8 cellular contexts compared by ENCODE assay signal in genomic region chr20:35615667-35616464, GRCh38. TPM values are rescaled to one million over a fixed set of nuclear protein-coding genes. Genes with fewer than 3 reads are reported as not detected.
DNase-seq lines count a peak whose midpoint lies in the region; ATAC-seq, FAIRE-seq and TF ChIP-seq lines count a peak whose summit lies in the region.

A gene with protein sequence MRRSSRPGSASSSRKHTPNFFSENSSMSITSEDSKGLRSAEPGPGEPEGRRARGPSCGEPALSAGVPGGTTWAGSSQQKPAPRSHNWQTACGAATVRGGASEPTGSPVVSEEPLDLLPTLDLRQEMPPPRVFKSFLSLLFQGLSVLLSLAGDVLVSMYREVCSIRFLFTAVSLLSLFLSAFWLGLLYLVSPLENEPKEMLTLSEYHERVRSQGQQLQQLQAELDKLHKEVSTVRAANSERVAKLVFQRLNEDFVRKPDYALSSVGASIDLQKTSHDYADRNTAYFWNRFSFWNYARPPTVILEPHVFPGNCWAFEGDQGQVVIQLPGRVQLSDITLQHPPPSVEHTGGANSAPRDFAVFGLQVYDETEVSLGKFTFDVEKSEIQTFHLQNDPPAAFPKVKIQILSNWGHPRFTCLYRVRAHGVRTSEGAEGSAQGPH (plus strand): TSS chr20:35615829. CDS start chr20:35616004, 175 bp downstream.

- no peaks in the 10 kb centered on the region for H3K36me3 Mint-ChIP-seq in WTC11

- H3K4me3 Mint-ChIP-seq in WTC11: peak within 1 kb of the TSS; percentile 89

- FAIRE-seq in bronchial epithelial cell (lab: Jason Lieb, UNC): no peak

- H3K27me3 ChIP-seq in bronchial epithelial cell (ENCODE audit: control insufficient read depth, insufficient read depth, low read length): no peaks in the 10 kb centered on the region

- H3K9me3 Mint-ChIP-seq in WTC11: no peaks in the 10 kb centered on the region

- H3K36me3 ChIP-seq in bronchial epithelial cell (ENCODE audit: control insufficient read depth, insufficient read depth, low read length): no peaks in the 10 kb centered on the region

- TF ChIP-seq CTCF in WTC11 (IDR thresholded peaks at IDR 0.05) (no peak), bronchial epithelial cell (IDR thresholded peaks at IDR 0.05; ENCODE audit: insufficient read depth, low read length, severe bottlenecking) (no peak)

- ATAC-seq in HG03060 (IDR thresholded peaks at IDR 0.05; ENCODE audit: low read depth, unreplicated experiment) (peak; percentile 79), WTC11 (peak; percentile 87)

- CTCF ChIA-PET in WTC11 (lab: Charles Lee): interaction anchor here (0.6 to 6.7 kb wide), 16 partner anchors 8 to 377 kb away, joined by 3 to 62 read pairs (median 4); partner anchors contain the start of genes CEP250, ERGIC3 and SCAND1

- H3K4me3 ChIP-seq in bronchial epithelial cell (ENCODE audit: low read depth, low read length): peak within 1 kb of the TSS; percentile 51

- POLR2A ChIA-PET in WTC11 (lab: Charles Lee): interaction anchor here (0.5 to 3.0 kb wide), 14 partner anchors 9 to 703 kb away, joined by 3 to 10 read pairs (median 4); partner anchors contain the start of genes CEP250, ERGIC3, NFS1 and RBM39

- peaks cover 33% of the 10 kb centered on the region for H3K27me3 Mint-ChIP-seq in WTC11 (ENCODE audit: low read depth)

- H3K27ac Mint-ChIP-seq in WTC11: peak within 1 kb of the TSS; percentile 99

- peaks cover 15% of the 10 kb centered on the region for H3K4me1 Mint-ChIP-seq in WTC11

- DNase-seq in NCI-H1436 (lab: John Stamatoyannopoulos, UW): peak; percentile 100
- no peak for DNase-seq in NCI-H1436 treated with DMSO at 0.1 percent for 48 hours (lab: John Stamatoyannopoulos, UW)
- peak; percentile 100 for DNase-seq in NCI-H2196 treated with DMSO at 0.1 percent for 48 hours (lab: John Stamatoyannopoulos, UW; ENCODE audit: unreplicated experiment)
- peak; percentile 100 for DNase-seq in WTC11 (ENCODE audit: low spot score)
- no peak for DNase-seq in bronchial epithelial cell (ENCODE audit: low read depth)
- peak; percentile 99 for DNase-seq in iris pigment epithelial cell (ENCODE audit: low read depth)
- peak; percentile 99 to 100 for DNase-seq in stimulated activated CD4-positive, alpha-beta T cell treated with anti-CD3 and anti-CD28 coated beads, Interleukin-12 subunit alpha, Interleukin-12 subunit beta, amount 100 ng/mL, for 24 hours (ENCODE audit: low read depth in 2 of 2)

TF ChIP-seq in WTC11, 78 proteins besides CTCF, POLR2A, EP300 and RAD21 (continues in another document):
- no peak for TF ChIP-seq ZNF396 (CRISPR knock-in tag; IDR thresholded peaks at IDR 0.05; ENCODE audit: borderline replicate concordance)
- TF ChIP-seq TCF7 (CRISPR knock-in tag; IDR thresholded peaks at IDR 0.05; ENCODE audit: low read depth): 0 out of 2 replicates have a peak, but pooled peaks have one; percentile 21
- TF ChIP-seq, protein P1, sequence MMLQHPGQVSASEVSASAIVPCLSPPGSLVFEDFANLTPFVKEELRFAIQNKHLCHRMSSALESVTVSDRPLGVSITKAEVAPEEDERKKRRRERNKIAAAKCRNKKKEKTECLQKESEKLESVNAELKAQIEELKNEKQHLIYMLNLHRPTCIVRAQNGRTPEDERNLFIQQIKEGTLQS (CRISPR knock-in tag; conservative IDR thresholded peaks at IDR 0.05): no peak
- TF ChIP-seq, protein P2, sequence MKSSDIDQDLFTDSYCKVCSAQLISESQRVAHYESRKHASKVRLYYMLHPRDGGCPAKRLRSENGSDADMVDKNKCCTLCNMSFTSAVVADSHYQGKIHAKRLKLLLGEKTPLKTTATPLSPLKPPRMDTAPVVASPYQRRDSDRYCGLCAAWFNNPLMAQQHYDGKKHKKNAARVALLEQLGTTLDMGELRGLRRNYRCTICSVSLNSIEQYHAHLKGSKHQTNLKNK (CRISPR knock-in tag; IDR thresholded peaks at IDR 0.05): no peak
- 0 out of 2 replicates have a peak, but pooled peaks have one; percentile 55 for TF ChIP-seq ETV6 (CRISPR knock-in tag; IDR thresholded peaks at IDR 0.05)
- TF ChIP-seq ZNF317 (CRISPR knock-in tag; IDR thresholded peaks at IDR 0.05; ENCODE audit: borderline replicate concordance, low read depth): no peak
- no peak for TF ChIP-seq SOX15 (CRISPR knock-in tag; IDR thresholded peaks at IDR 0.05)
- TF ChIP-seq PREB (CRISPR knock-in tag; IDR thresholded peaks at IDR 0.05; ENCODE audit: borderline replicate concordance): peak; percentile 87; the same call in 1 of the 2 replicates
- TF ChIP-seq, protein P3, sequence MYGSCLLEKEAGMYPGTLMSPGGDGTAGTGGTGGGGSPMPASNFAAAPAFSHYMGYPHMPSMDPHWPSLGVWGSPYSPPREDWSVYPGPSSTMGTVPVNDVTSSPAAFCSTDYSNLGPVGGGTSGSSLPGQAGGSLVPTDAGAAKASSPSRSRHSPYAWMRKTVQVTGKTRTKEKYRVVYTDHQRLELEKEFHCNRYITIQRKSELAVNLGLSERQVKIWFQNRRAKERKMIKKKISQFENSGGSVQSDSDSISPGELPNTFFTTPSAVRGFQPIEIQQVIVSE (CRISPR knock-in tag; IDR thresholded peaks at IDR 0.05; ENCODE audit: borderline replicate concordance): no peak
- TF ChIP-seq HMGXB4 (CRISPR knock-in tag; IDR thresholded peaks at IDR 0.05): no peak
- TF ChIP-seq, protein P4, sequence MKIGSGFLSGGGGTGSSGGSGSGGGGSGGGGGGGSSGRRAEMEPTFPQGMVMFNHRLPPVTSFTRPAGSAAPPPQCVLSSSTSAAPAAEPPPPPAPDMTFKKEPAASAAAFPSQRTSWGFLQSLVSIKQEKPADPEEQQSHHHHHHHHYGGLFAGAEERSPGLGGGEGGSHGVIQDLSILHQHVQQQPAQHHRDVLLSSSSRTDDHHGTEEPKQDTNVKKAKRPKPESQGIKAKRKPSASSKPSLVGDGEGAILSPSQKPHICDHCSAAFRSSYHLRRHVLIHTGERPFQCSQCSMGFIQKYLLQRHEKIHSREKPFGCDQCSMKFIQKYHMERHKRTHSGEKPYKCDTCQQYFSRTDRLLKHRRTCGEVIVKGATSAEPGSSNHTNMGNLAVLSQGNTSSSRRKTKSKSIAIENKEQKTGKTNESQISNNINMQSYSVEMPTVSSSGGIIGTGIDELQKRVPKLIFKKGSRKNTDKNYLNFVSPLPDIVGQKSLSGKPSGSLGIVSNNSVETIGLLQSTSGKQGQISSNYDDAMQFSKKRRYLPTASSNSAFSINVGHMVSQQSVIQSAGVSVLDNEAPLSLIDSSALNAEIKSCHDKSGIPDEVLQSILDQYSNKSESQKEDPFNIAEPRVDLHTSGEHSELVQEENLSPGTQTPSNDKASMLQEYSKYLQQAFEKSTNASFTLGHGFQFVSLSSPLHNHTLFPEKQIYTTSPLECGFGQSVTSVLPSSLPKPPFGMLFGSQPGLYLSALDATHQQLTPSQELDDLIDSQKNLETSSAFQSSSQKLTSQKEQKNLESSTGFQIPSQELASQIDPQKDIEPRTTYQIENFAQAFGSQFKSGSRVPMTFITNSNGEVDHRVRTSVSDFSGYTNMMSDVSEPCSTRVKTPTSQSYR (CRISPR knock-in tag; IDR thresholded peaks at IDR 0.05): peak; percentile 57; the same call in 1 of the 2 replicates
- TF ChIP-seq ZNF138 (CRISPR knock-in tag; conservative IDR thresholded peaks at IDR 0.05): no peak
- TF ChIP-seq EMX1 (CRISPR knock-in tag; IDR thresholded peaks at IDR 0.05): peak; percentile 57; the same call in 1 of the 2 replicates
- TF ChIP-seq ZNF232 (CRISPR knock-in tag; IDR thresholded peaks at IDR 0.05): no peak; the same call in none of the 2 replicates
- no peak for TF ChIP-seq HMGA2 (CRISPR knock-in tag; IDR thresholded peaks at IDR 0.05)

RNA-seq across cellular contexts. Expression of the gene that starts here (rescaled TPM):
- total RNA-seq in WTC11 (2021): 3.5 to 8.6 TPM (median 8.4 TPM) in 3 replicates
- 6.1 and 9.9 TPM in 2 replicates for total RNA-seq in bronchial epithelial cell

Comparison
In these comparisons a context has a peak if more than half of its experiments do, and no peak if none do; other contexts are left out.
1. DNase-seq: peak in NCI-H1436 (single experiment), NCI-H2196 treated with DMSO at 0.1 percent for 48 hours (single experiment), WTC11 (single experiment), iris pigment epithelial cell (single experiment) and stimulated activated CD4-positive, alpha-beta T cell treated with anti-CD3 and anti-CD28 coated beads, Interleukin-12 subunit alpha, Interleukin-12 subunit beta, amount 100 ng/mL, for 24 hours (2 of 2); none in NCI-H1436 treated with DMSO at 0.1 percent for 48 hours (single experiment) and bronchial epithelial cell (single experiment).